In the genomic region with DNA sequence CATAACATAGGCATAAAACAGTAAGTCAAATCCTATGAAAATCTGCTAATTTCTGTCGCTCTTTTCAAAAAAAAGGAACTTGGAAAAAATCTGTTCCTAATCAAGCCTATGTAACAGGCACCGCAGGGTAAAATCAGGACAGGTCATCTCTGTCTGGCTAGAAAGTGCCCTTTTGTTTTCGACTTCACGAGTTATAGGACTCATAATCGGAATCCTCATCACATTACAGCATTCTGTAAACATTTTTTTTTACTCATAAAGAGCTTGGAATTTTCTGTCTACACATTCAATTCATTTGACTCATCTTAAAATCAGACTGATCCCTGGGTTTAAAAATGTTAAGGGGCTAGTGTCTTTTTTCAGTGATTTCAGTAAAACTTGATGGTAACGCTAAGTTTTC, we compare ENCODE assay signal across 14 cellular contexts.
DNase-seq lines count a peak whose midpoint lies in the region; ATAC-seq and TF ChIP-seq lines count a peak whose summit lies in the region.
"Had no signal": no experiment of that assay in that cellular context is flagged by ENCODE, and none has a peak within 500 bp of the region (broad histone marks: within the 10 kb centered on the region; RNA-seq: fewer than 3 reads in every experiment).

No MANE protein-coding gene starts in this region.

- DNase-seq in AG09309 (ENCODE audit: low read depth) (peak; percentile 83), HS-5 (ENCODE audit: low read depth) (peak; percentile 80), cardiac fibroblast (ENCODE audit: low read depth in 2 of 2) (peak; percentile 17 to 91), ecto neural progenitor cell (ENCODE audit: low spot score) (no peak), GM23338 (ENCODE audit: low spot score) (no peak), COLO668 (lab: John Stamatoyannopoulos, UW; ENCODE audit: unreplicated experiment) (no peak)
- DNase-seq: activated CD4-positive, alpha-beta T cell treated with anti-CD3 and anti-CD28 coated beads for 36 hours; activated T-cell treated with anti-CD3 and anti-CD28 coated beads, Interleukin-2, amount 50 U/mL, for 48 hours; NCI-H2029 treated with DMSO at 0.1 percent for 48 hours; NK-92 treated with Interleukin-12 subunit alpha and Interleukin-12 subunit beta, amount 100 ng/mL, for 24 hours; retina; stimulated activated naive CD8-positive, alpha-beta T cell treated with anti-CD3 and anti-CD28 coated beads, Interleukin-15, amount 100 ng/mL, for 72 hours had no signal

- H3K27ac Mint-ChIP-seq in GM23338 = no peak overlapping the region
- H3K27ac Mint-ChIP-seq: activated CD4-positive, alpha-beta T cell treated with anti-CD3 and anti-CD28 coated beads for 36 hours; stimulated activated naive CD8-positive, alpha-beta T cell treated with anti-CD3 and anti-CD28 coated beads, Interleukin-15, amount 100 ng/mL, for 72 hours had no signal

- no peaks in the 10 kb centered on the region for H3F3A ChIP-seq in GM23338 (replicated peaks; ENCODE audit: low read depth)

- no peak for TF ChIP-seq CTCF in AG09309 (IDR thresholded peaks at IDR 0.05; ENCODE audit: control insufficient read depth, insufficient read depth, low read depth, low read length, missing control alignments)
- TF ChIP-seq CTCF in cardiac fibroblast (IDR thresholded peaks at IDR 0.05; ENCODE audit: low read depth, low read length) = no peak
- TF ChIP-seq CTCF in GM23338 (conservative IDR thresholded peaks at IDR 0.05; ENCODE audit: low read depth in 2 of 2) = no peak

- H3K4me3 Mint-ChIP-seq in GM23338 = no peak overlapping the region
- H3K4me3 Mint-ChIP-seq: activated CD4-positive, alpha-beta T cell treated with anti-CD3 and anti-CD28 coated beads for 36 hours; stimulated activated naive CD8-positive, alpha-beta T cell treated with anti-CD3 and anti-CD28 coated beads, Interleukin-15, amount 100 ng/mL, for 72 hours had no signal

- H3K4me1 ChIP-seq in muscle layer of duodenum (ENCODE audit: control insufficient read depth in 1 of 2, insufficient read depth in 2 of 2, low read length in 2 of 2) (peaks cover 0 to 35% of the 10 kb centered on the region in 2 donors), GM23338 (ENCODE audit: insufficient read depth) (no peaks in the 10 kb centered on the region)

- H3K36me3 Mint-ChIP-seq in GM23338 (ENCODE audit: low read depth) = no peaks in the 10 kb centered on the region

- H3K27me3 ChIP-seq in muscle layer of duodenum (ENCODE audit: low read depth, low read length) (no peaks in the 10 kb centered on the region), GM23338 (ENCODE audit: insufficient read depth) (no peaks in the 10 kb centered on the region)

- no peaks in the 10 kb centered on the region for H3K9me2 ChIP-seq in GM23338 (ENCODE audit: insufficient read depth)

- no peaks in the 10 kb centered on the region for H3K79me2 ChIP-seq in GM23338 (replicated peaks; ENCODE audit: insufficient read depth)

- H3K27ac ChIP-seq in muscle layer of duodenum (ENCODE audit: low read length) (peak overlapping the region; percentile 20), GM23338 (ENCODE audit: low read depth) (no peak overlapping the region)

- H3K36me3 ChIP-seq in muscle layer of duodenum (ENCODE audit: control insufficient read depth in 1 of 2, insufficient read depth in 2 of 2, low read length in 2 of 2) (no peaks in the 10 kb centered on the region), GM23338 (ENCODE audit: insufficient read depth) (no peaks in the 10 kb centered on the region)

- H3K9me3 Mint-ChIP-seq in GM23338 = no peaks in the 10 kb centered on the region
- H3K9me3 Mint-ChIP-seq: stimulated activated naive CD8-positive, alpha-beta T cell treated with anti-CD3 and anti-CD28 coated beads, Interleukin-15, amount 100 ng/mL, for 72 hours had no signal

- H3K27me3 Mint-ChIP-seq in GM23338 (ENCODE audit: insufficient read depth, low read depth, poor library complexity) = no peaks in the 10 kb centered on the region
- H3K27me3 Mint-ChIP-seq: stimulated activated naive CD8-positive, alpha-beta T cell treated with anti-CD3 and anti-CD28 coated beads, Interleukin-15, amount 100 ng/mL, for 72 hours had no signal

- no peak overlapping the region for H3K4me3 ChIP-seq in AG09309 (ENCODE audit: control insufficient read depth, low read depth, low read length)
- no peak overlapping the region for H3K4me3 ChIP-seq in cardiac fibroblast (replicated peaks in 1 of 2; ENCODE audit: low read depth in 2 of 2, low read length in 2 of 2)
- H3K4me3 ChIP-seq in muscle layer of duodenum (ENCODE audit: low read depth in 1 of 2, low read length in 2 of 2) = no peak overlapping the region
- H3K4me3 ChIP-seq in GM23338 = no peak overlapping the region

- H3K4me2 ChIP-seq in GM23338 = no peak overlapping the region

- no peaks in the 10 kb centered on the region for H4K20me1 ChIP-seq in GM23338 (replicated peaks; ENCODE audit: insufficient read depth)

- no peaks in the 10 kb centered on the region for H3K4me1 Mint-ChIP-seq in GM23338
- H3K4me1 Mint-ChIP-seq: activated CD4-positive, alpha-beta T cell treated with anti-CD3 and anti-CD28 coated beads for 36 hours; stimulated activated naive CD8-positive, alpha-beta T cell treated with anti-CD3 and anti-CD28 coated beads, Interleukin-15, amount 100 ng/mL, for 72 hours had no signal

- no peaks in the 10 kb centered on the region for H3K9me3 ChIP-seq in muscle layer of duodenum (ENCODE audit: control insufficient read depth in 1 of 2, low read length in 2 of 2)

- ATAC-seq in GM23338 (no peak), HG03439 (IDR thresholded peaks at IDR 0.05; ENCODE audit: unreplicated experiment) (no peak)
- ATAC-seq: activated CD4-positive, alpha-beta T cell treated with anti-CD3 and anti-CD28 coated beads for 36 hours; stimulated activated naive CD8-positive, alpha-beta T cell treated with anti-CD3 and anti-CD28 coated beads, Interleukin-15, amount 100 ng/mL, for 72 hours had no signal

- H2AFZ ChIP-seq in GM23338 = no peak overlapping the region

TF ChIP-seq in GM23338, 12 proteins besides CTCF, POLR2A, EP300 and RAD21 (continues in another document):
- TF ChIP-seq STAT1 (IDR thresholded peaks at IDR 0.05; ENCODE audit: unreplicated experiment) (no peak), POLR2AphosphoS5 (IDR thresholded peaks at IDR 0.05; ENCODE audit: low read depth) (no peak), ZNF331 (CRISPR knock-in tag; IDR thresholded peaks at IDR 0.05; ENCODE audit: low read depth) (no peak)
- TF ChIP-seq, protein P1, sequence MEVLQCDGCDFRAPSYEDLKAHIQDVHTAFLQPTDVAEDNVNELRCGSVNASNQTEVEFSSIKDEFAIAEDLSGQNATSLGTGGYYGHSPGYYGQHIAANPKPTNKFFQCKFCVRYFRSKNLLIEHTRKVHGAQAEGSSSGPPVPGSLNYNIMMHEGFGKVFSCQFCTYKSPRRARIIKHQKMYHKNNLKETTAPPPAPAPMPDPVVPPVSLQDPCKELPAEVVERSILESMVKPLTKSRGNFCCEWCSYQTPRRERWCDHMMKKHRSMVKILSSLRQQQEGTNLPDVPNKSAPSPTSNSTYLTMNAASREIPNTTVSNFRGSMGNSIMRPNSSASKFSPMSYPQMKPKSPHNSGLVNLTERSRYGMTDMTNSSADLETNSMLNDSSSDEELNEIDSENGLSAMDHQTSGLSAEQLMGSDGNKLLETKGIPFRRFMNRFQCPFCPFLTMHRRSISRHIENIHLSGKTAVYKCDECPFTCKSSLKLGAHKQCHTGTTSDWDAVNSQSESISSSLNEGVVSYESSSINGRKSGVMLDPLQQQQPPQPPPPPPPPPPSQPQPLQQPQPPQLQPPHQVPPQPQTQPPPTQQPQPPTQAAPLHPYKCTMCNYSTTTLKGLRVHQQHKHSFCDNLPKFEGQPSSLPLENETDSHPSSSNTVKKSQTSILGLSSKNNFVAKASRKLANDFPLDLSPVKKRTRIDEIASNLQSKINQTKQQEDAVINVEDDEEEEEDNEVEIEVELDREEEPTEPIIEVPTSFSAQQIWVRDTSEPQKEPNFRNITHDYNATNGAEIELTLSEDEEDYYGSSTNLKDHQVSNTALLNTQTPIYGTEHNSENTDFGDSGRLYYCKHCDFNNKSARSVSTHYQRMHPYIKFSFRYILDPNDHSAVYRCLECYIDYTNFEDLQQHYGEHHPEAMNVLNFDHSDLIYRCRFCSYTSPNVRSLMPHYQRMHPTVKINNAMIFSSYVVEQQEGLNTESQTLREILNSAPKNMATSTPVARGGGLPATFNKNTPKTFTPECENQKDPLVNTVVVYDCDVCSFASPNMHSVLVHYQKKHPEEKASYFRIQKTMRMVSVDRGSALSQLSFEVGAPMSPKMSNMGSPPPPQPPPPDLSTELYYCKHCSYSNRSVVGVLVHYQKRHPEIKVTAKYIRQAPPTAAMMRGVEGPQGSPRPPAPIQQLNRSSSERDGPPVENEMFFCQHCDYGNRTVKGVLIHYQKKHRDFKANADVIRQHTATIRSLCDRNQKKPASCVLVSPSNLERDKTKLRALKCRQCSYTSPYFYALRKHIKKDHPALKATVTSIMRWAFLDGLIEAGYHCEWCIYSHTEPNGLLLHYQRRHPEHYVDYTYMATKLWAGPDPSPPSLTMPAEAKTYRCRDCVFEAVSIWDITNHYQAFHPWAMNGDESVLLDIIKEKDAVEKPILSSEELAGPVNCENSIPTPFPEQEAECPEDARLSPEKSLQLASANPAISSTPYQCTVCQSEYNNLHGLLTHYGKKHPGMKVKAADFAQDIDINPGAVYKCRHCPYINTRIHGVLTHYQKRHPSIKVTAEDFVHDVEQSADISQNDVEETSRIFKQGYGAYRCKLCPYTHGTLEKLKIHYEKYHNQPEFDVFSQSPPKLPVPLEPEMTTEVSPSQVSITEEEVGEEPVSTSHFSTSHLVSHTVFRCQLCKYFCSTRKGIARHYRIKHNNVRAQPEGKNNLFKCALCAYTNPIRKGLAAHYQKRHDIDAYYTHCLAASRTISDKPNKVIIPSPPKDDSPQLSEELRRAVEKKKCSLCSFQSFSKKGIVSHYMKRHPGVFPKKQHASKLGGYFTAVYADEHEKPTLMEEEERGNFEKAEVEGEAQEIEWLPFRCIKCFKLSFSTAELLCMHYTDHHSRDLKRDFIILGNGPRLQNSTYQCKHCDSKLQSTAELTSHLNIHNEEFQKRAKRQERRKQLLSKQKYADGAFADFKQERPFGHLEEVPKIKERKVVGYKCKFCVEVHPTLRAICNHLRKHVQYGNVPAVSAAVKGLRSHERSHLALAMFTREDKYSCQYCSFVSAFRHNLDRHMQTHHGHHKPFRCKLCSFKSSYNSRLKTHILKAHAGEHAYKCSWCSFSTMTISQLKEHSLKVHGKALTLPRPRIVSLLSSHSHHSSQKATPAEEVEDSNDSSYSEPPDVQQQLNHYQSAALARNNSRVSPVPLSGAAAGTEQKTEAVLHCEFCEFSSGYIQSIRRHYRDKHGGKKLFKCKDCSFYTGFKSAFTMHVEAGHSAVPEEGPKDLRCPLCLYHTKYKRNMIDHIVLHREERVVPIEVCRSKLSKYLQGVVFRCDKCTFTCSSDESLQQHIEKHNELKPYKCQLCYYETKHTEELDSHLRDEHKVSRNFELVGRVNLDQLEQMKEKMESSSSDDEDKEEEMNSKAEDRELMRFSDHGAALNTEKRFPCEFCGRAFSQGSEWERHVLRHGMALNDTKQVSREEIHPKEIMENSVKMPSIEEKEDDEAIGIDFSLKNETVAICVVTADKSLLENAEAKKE (CRISPR knock-in tag; IDR thresholded peaks at IDR 0.05) = no peak

Comparison
In these comparisons a context has a peak if more than half of its experiments do, and no peak if none do; other contexts are left out.
1. DNase-seq: peak in AG09309 (single experiment), HS-5 (single experiment) and cardiac fibroblast (2 of 2); none in ecto neural progenitor cell (single experiment), GM23338 (single experiment) and COLO668 (single experiment).